8 cellular contexts compared by ENCODE assay signal in the genomic region with DNA sequence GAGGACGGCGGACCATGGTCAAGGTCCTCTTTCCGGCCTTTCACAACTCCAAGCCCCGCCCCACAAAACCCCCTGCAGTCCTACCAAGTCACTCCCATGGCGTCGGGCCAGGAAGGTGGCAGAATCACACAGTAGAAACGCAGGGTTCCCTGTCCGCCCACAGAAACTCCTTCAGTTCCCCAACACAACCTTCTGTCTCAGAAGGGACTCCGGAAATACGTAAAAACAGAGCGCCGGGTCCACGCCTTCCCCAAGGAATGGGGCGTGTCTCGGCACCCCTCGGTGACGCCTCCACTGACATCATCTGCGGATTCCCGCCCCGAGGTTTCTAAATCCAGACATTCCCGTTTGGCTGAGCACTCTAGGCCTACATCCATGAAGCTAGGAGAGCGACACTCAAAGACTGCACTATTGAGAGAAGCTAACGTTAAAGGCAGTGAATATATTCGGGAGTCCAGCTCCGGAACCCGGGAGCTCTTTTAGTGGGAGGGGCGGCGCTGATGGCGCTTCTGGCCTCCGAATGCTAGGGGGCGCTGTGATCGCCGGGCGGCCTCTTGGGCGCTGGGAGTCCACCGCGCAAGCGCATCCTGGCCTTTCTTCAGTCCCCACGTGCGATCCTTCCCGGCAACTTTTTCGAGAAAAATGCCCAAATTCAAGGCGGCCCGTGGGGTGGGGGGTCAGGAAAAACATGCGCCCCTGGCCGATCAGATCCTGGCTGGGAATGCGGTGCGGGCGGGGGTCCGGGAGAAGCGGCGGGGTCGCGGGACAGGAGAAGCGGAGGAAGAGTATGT.
DNase-seq lines count a peak whose midpoint lies in the region; ATAC-seq and FAIRE-seq lines count a peak whose summit lies in the region.

A gene with protein sequence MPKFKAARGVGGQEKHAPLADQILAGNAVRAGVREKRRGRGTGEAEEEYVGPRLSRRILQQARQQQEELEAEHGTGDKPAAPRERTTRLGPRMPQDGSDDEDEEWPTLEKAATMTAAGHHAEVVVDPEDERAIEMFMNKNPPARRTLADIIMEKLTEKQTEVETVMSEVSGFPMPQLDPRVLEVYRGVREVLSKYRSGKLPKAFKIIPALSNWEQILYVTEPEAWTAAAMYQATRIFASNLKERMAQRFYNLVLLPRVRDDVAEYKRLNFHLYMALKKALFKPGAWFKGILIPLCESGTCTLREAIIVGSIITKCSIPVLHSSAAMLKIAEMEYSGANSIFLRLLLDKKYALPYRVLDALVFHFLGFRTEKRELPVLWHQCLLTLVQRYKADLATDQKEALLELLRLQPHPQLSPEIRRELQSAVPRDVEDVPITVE (plus strand): TSS at position 579 of the 791 bp plus-strand sequence. CDS start 64 bp downstream, at position 643.
A gene with protein sequence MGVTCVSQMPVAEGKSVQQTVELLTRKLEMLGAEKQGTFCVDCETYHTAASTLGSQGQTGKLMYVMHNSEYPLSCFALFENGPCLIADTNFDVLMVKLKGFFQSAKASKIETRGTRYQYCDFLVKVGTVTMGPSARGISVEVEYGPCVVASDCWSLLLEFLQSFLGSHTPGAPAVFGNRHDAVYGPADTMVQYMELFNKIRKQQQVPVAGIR (minus strand): TSS at position 219 of the 791 bp plus-strand sequence. CDS start 121 bp downstream, at position 98.

- peaks cover 44 to 68% (median 59%) of the 10 kb centered on the region in 10 experiments for H3K4me1 ChIP-seq in BLaER1 treated with 17β-estradiol and CSF1 and Interleukin-3, amounts not matched to agents 10 nM and 100 nM

- H3K27me3 ChIP-seq in BLaER1 treated with 17β-estradiol and CSF1 and Interleukin-3, amounts not matched to agents 10 nM and 100 nM, result no peaks in the 10 kb centered on the region
- H3K27me3 ChIP-seq in layer of hippocampus (ENCODE audit: control insufficient read depth, insufficient read depth, low read length), result no peaks in the 10 kb centered on the region

- H3K9me3 ChIP-seq in BLaER1 treated with 17β-estradiol and CSF1 and Interleukin-3, amounts not matched to agents 10 nM and 100 nM (replicated peaks in 1 of 11), result no peaks in the 10 kb centered on the region

- peaks cover 16 to 58% (median 42%) of the 10 kb centered on the region in 11 experiments for H3K36me3 ChIP-seq in BLaER1 treated with 17β-estradiol and CSF1 and Interleukin-3, amounts not matched to agents 10 nM and 100 nM

- peak within 1 kb of the TSS; percentile 90 to 98 (median 94) for H3K27ac ChIP-seq in BLaER1 treated with 17β-estradiol and CSF1 and Interleukin-3, amounts not matched to agents 10 nM and 100 nM
- H3K27ac ChIP-seq in cingulate gyrus (ENCODE audit: low read depth, low read length), result peak within 1 kb of the TSS; percentile 99
- peak within 1 kb of the TSS; percentile 99 for H3K27ac ChIP-seq in layer of hippocampus (ENCODE audit: low read depth, low read length)

- peak within 1 kb of the TSS; percentile 87 to 97 (median 96) for H3K4me2 ChIP-seq in BLaER1 treated with 17β-estradiol and CSF1 and Interleukin-3, amounts not matched to agents 10 nM and 100 nM

- peak; percentile 75 for ATAC-seq in HG03457 (IDR thresholded peaks at IDR 0.05; ENCODE audit: unreplicated experiment)

- peak within 1 kb of the TSS; percentile 90 to 99 (median 93) for H3K9ac ChIP-seq in BLaER1 treated with 17β-estradiol and CSF1 and Interleukin-3, amounts not matched to agents 10 nM and 100 nM

- H4K20me1 ChIP-seq in BLaER1 treated with 17β-estradiol and CSF1 and Interleukin-3, amounts not matched to agents 10 nM and 100 nM, result peaks cover 0 to 41% (median 36%) of the 10 kb centered on the region in 11 experiments; a peak in 19 of 22 replicates

- peak; percentile 87 for DNase-seq in GM19239 (ENCODE audit: insufficient read length, low spot score)
- peak; percentile 89 to 90 for DNase-seq in NCI-H524 (lab: John Stamatoyannopoulos, UW)
- peak; percentile 92 to 96 for DNase-seq in activated CD4-positive, alpha-beta T cell treated with anti-CD3 and anti-CD28 coated beads for 4 hours
- peak; percentile 93 to 97 for DNase-seq in stimulated activated CD4-positive, alpha-beta T cell treated with anti-CD3 and anti-CD28 coated beads, Interleukin-1b, Interleukin-23, amount 100 ng/mL, for 4 hours (ENCODE audit: low read depth in 2 of 2)

- peak; percentile 94 for FAIRE-seq in GM19239 (lab: Jason Lieb, UNC)

- H3K4me3 ChIP-seq in BLaER1 treated with 17β-estradiol and CSF1 and Interleukin-3, amounts not matched to agents 10 nM and 100 nM, result peak within 1 kb of the TSS; percentile 77 to 94 (median 90)

Comparison
In these comparisons a context has a peak if more than half of its experiments do, and no peak if none do; other contexts are left out.
1. Peak in every context shown above with its lines: DNase-seq, ATAC-seq, H3K4me3 ChIP-seq and H3K27ac ChIP-seq.